9 cellular contexts compared by ENCODE assay signal in genomic region chr10:35208536-35208935, GRCh38.
DNase-seq lines count a peak whose midpoint lies in the region; ATAC-seq, FAIRE-seq and TF ChIP-seq lines count a peak whose summit lies in the region.
"Had no signal": no experiment of that assay in that cellular context is flagged by ENCODE, and none has a peak within 500 bp of the region (broad histone marks: within the 10 kb centered on the region; RNA-seq: fewer than 3 reads in every experiment).

No MANE protein-coding gene starts in this region.

- 93 to 97% (median 96%) methylated on average over 5 of the region's 5 CpGs for WGBS in ovary, 3 donors
- 88 to 97% methylated on average over 5 of the region's 5 CpGs for WGBS in upper lobe of left lung, 2 donors

- H3K4me3 ChIP-seq in ovary (no peak overlapping the region), upper lobe of left lung (no peak overlapping the region)

- H3K4me3 Mint-ChIP-seq in immature natural killer cell: peak overlapping the region; percentile 34 to 78 (median 66)

- FAIRE-seq in GM18507 (lab: Jason Lieb, UNC): peak; percentile 86

- ATAC-seq in GM21515 (IDR thresholded peaks at IDR 0.05; ENCODE audit: unreplicated experiment) (peak; percentile 68), HG03571 (IDR thresholded peaks at IDR 0.05; ENCODE audit: unreplicated experiment) (peak; percentile 81), upper lobe of left lung (ENCODE audit: low FRiP score in 2 of 2) (no peak)

- H3K27me3 ChIP-seq in ovary (no peaks in the 10 kb centered on the region), upper lobe of left lung (no peaks in the 10 kb centered on the region)

- TF ChIP-seq EP300 in ovary (IDR thresholded peaks at IDR 0.05) (no peak), upper lobe of left lung (IDR thresholded peaks at IDR 0.05) (no peak)

- H3K36me3 Mint-ChIP-seq in immature natural killer cell: peaks cover 3 to 18% (median 10%) of the 10 kb centered on the region in 3 donors

- DNase-seq in GM18507 (ENCODE audit: extremely low spot score, insufficient read length, low read depth) (no peak), immature natural killer cell (peak in 1 of 3 donors; percentile 46), ovary (no peak), DMS153 (lab: John Stamatoyannopoulos, UW) (no peak), upper lobe of left lung (no peak), foreskin melanocyte (no peak)
- DNase-seq: NCI-H226 had no signal

- no peaks in the 10 kb centered on the region for H3K36me3 ChIP-seq in ovary
- H3K36me3 ChIP-seq in upper lobe of left lung: peaks cover 0 to 11% (median 2%) of the 10 kb centered on the region in 4 donors

- no peaks in the 10 kb centered on the region for H3K9me3 Mint-ChIP-seq in immature natural killer cell

- H3K9me3 ChIP-seq in ovary: no peaks in the 10 kb centered on the region
- H3K9me3 ChIP-seq in upper lobe of left lung: no peaks in the 10 kb centered on the region

- H3K27ac ChIP-seq in ovary (no peak overlapping the region), upper lobe of left lung (no peak overlapping the region)

- no peak for TF ChIP-seq POLR2A in ovary (IDR thresholded peaks at IDR 0.05)
- TF ChIP-seq POLR2A in upper lobe of left lung (IDR thresholded peaks at IDR 0.05): no peak

- H3K27ac Mint-ChIP-seq in immature natural killer cell: peak overlapping the region; percentile 85 to 96 (median 94)

- no peaks in the 10 kb centered on the region for H3K4me1 ChIP-seq in ovary (ENCODE audit: insufficient read depth)
- H3K4me1 ChIP-seq in upper lobe of left lung: peaks cover 0 to 4% (median 0%) of the 10 kb centered on the region in 4 donors

- peaks cover 34 to 41% of the 10 kb centered on the region in 2 donors for H3K4me1 Mint-ChIP-seq in immature natural killer cell

- intact Hi-C loops in ovary (cut with DNase I): no loop called here

- TF ChIP-seq CTCF in ovary (IDR thresholded peaks at IDR 0.05) (no peak), upper lobe of left lung (IDR thresholded peaks at IDR 0.05) (no peak)

- H3K27me3 Mint-ChIP-seq in immature natural killer cell (ENCODE audit: low read depth in 3 of 3): peaks cover 0 to 2% (median 2%) of the 10 kb centered on the region in 3 donors

Comparison
In these comparisons a context has a peak if more than half of its experiments do, and no peak if none do; other contexts are left out.
1. ATAC-seq: peak in GM21515 (single experiment) and HG03571 (single experiment); none in upper lobe of left lung (0 of 2).